ENCODE assay signal across 19 cellular contexts in the genomic region with DNA sequence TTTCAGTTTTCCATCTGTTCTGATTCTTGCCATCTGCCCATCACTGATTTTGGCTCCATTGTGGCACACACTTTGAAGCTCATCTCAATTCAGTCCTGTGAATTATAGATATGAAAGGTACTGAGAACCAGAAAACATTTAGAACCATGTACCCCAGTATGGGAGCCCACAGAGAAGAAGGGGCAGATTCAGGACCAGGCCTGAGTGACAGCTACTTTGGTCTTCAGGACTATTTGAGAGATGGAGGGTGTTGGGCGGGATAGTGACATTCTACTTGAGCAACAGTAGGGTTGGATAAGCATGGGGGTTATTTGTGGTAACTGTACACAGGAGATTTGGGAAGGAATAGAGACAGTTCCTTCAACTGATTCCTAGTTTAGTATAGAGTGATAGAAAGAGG.
"Had no signal": no experiment of that assay in that cellular context is flagged by ENCODE, and none has a peak within 500 bp of the region (broad histone marks: within the 10 kb centered on the region; RNA-seq: fewer than 3 reads in every experiment).

No MANE protein-coding gene starts in this region.

- H3K27me3 ChIP-seq: foreskin keratinocyte, heart left ventricle, sigmoid colon, testis, tibial nerve, upper lobe of right lung, vagina had no signal

- DNase-seq: dermis blood vessel endothelial cell; endodermal cell; erythroblast; foreskin keratinocyte; heart left ventricle; hippocampal formation; kidney glomerular epithelial cell; natural killer cell; posterior cingulate gyrus; sigmoid colon; stimulated activated CD4-positive, alpha-beta T cell treated with anti-CD3 and anti-CD28 coated beads, Interleukin-2, amount 100 ng/mL, for 24 hours; stimulated activated CD4-positive, alpha-beta T cell treated with anti-CD3 and anti-CD28 coated beads, Interleukin-4, amount 100 ng/mL, for 4 hours; stimulated activated naive B cell treated with anti-CD40 and anti-IgM and Interleukin-4, amounts not matched to agents 10 μg/mL and 1 μg/mL and 100 μg/mL, for 72 hours; stimulated activated naive CD8-positive, alpha-beta T cell treated with anti-CD3 and anti-CD28 coated beads, Interleukin-15, amount 100 ng/mL, for 72 hours; testis; upper lobe of right lung had no signal

- H3K4me3 ChIP-seq: heart left ventricle, sigmoid colon, skin epidermis, testis, tibial nerve, upper lobe of right lung, vagina had no signal

- H3K36me3 ChIP-seq: heart left ventricle, sigmoid colon, tibial nerve, upper lobe of right lung, vagina had no signal

- H3K9me3 ChIP-seq: heart left ventricle, sigmoid colon, testis, tibial nerve, upper lobe of right lung, vagina had no signal

- ATAC-seq: foreskin keratinocyte; heart left ventricle; natural killer cell; stimulated activated naive B cell treated with anti-CD40 and anti-IgM and Interleukin-4, amounts not matched to agents 10 μg/mL and 1 μg/mL and 100 μg/mL, for 72 hours; stimulated activated naive CD8-positive, alpha-beta T cell treated with anti-CD3 and anti-CD28 coated beads, Interleukin-15, amount 100 ng/mL, for 72 hours; upper lobe of right lung had no signal

- H3K4me1 ChIP-seq: foreskin keratinocyte, heart left ventricle, sigmoid colon, testis, tibial nerve, upper lobe of right lung, vagina had no signal
